23 cellular contexts compared by ENCODE assay signal in the genomic region with DNA sequence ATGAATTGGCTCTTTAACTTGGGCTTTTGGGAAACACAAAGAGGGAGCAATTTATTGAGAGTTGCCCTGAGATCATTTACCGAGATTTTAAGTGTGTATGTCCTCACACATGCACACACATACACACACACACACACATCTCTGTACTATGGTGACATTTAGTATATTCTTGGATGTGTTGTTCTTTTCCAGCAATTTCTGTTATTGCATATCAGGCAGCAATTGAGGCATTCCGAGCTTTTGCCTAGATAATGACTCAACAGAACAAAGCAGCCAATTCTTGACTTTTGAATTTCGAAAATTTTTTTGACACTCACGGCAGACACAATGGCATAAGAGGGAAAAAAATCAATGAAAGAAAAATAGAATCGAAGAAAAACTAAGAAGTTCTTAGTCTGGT.
DNase-seq lines count a peak whose midpoint lies in the region; ATAC-seq, FAIRE-seq and TF ChIP-seq lines count a peak whose summit lies in the region.
"Had no signal": no experiment of that assay in that cellular context is flagged by ENCODE, and none has a peak within 500 bp of the region (broad histone marks: within the 10 kb centered on the region; RNA-seq: fewer than 3 reads in every experiment).

No MANE protein-coding gene starts in this region.

- H2AFZ ChIP-seq in GM23248 (no peak overlapping the region), H1 (ENCODE audit: low read length) (no peak overlapping the region)

- no peak overlapping the region for H4K5ac ChIP-seq in H1 (ENCODE audit: insufficient read length, low read depth, low read length)

- no peak overlapping the region for H3K56ac ChIP-seq in H1 (replicated peaks; ENCODE audit: insufficient read length, low read depth, low read length)

- no peaks in the 10 kb centered on the region for H3K23me2 ChIP-seq in H1 (ENCODE audit: low read depth, low read length)

- peaks cover 2% of the 10 kb centered on the region for H3K27me3 Mint-ChIP-seq in activated CD4-positive, alpha-beta memory T cell treated with anti-CD3 and anti-CD28 coated beads for 36 hours
- H3K27me3 Mint-ChIP-seq: CD4-positive, alpha-beta memory T cell had no signal

- H3K14ac ChIP-seq in H1 (ENCODE audit: insufficient read length) = no peak overlapping the region

- no peaks in the 10 kb centered on the region for H3K79me2 ChIP-seq in GM23248 (ENCODE audit: insufficient read depth)
- no peaks in the 10 kb centered on the region for H3K79me2 ChIP-seq in H1 (ENCODE audit: control insufficient read depth in 1 of 2, insufficient read depth in 2 of 2, low read length in 2 of 2)

- no peak for TF ChIP-seq EP300 in H1 (IDR thresholded peaks at IDR 0.05; ENCODE audit: borderline replicate concordance in 1 of 2, low read depth in 2 of 2, low read length in 2 of 2)

- in situ Hi-C loops in GM23248 (cut with MboI) = no loop called here

- H3K27ac ChIP-seq in GM23248 (no peak overlapping the region), H1 (ENCODE audit: low read depth, low read length) (no peak overlapping the region)
- H3K27ac ChIP-seq: A549 had no signal

- peak overlapping the region; percentile 55; the same call in 1 of the 2 replicates for H2BK20ac ChIP-seq in H1 (ENCODE audit: low read length)

- H3K36me3 ChIP-seq in GM23248 (ENCODE audit: low read depth) (no peaks in the 10 kb centered on the region), H1 (ENCODE audit: control insufficient read depth in 2 of 4, insufficient read depth in 4 of 4, low read length in 3 of 4) (no peaks in the 10 kb centered on the region)
- H3K36me3 ChIP-seq: HAP-1 had no signal

- TF ChIP-seq POLR2A in H1 (IDR thresholded peaks at IDR 0.05; ENCODE audit: control extremely low read depth in 1 of 2, low read depth in 2 of 2, low read length in 2 of 2) = no peak

- POLR2A ChIA-PET in H1 (lab: Charles Lee; ENCODE audit: partially characterized antibody) = interaction anchor here (1.1 kb wide), 1 partner anchor 248 kb away, joined by 4 read pairs; a partner anchor contains a TSS
- POLR2A ChIA-PET in activated CD4-positive, alpha-beta memory T cell treated with anti-CD3 and anti-CD28 coated beads for 36 hours (lab: Charles Lee) = no interaction called here

- intact Hi-C loops in activated CD4-positive, alpha-beta memory T cell treated with anti-CD3 and anti-CD28 coated beads for 36 hours (cut with micrococcal nuclease) = no loop called here

- H3K4me3 Mint-ChIP-seq in activated CD4-positive, alpha-beta memory T cell treated with anti-CD3 and anti-CD28 coated beads for 36 hours = no peak overlapping the region
- H3K4me3 Mint-ChIP-seq: CD4-positive, alpha-beta memory T cell; HFFc6 had no signal

- no peak overlapping the region for H3K27ac Mint-ChIP-seq in activated CD4-positive, alpha-beta memory T cell treated with anti-CD3 and anti-CD28 coated beads for 36 hours
- H3K27ac Mint-ChIP-seq: CD4-positive, alpha-beta memory T cell; HFFc6 had no signal

- no peaks in the 10 kb centered on the region for H3F3A ChIP-seq in GM23248 (ENCODE audit: insufficient read depth)

- FAIRE-seq in H1 (lab: Jason Lieb, UNC) = no peak
- FAIRE-seq: A549, GM12891, GM18507, H54 had no signal

- H3K4me1 Mint-ChIP-seq in activated CD4-positive, alpha-beta memory T cell treated with anti-CD3 and anti-CD28 coated beads for 36 hours (ENCODE audit: low read depth) = no peaks in the 10 kb centered on the region
- H3K4me1 Mint-ChIP-seq: CD4-positive, alpha-beta memory T cell had no signal

- H2AK5ac ChIP-seq in H1 (ENCODE audit: low read depth, low read length) = no peak overlapping the region

- no peak overlapping the region for H4K8ac ChIP-seq in H1 (ENCODE audit: extremely low read depth, insufficient read depth, low read length)

- H3K9me3 ChIP-seq in GM23248 (ENCODE audit: low read depth) (no peaks in the 10 kb centered on the region), H1 (ENCODE audit: insufficient read depth in 2 of 2, low read depth in 1 of 2, low read length in 1 of 2) (no peaks in the 10 kb centered on the region)
- H3K9me3 ChIP-seq: A549, HAP-1 had no signal

- ATAC-seq in GM18520 (IDR thresholded peaks at IDR 0.05; ENCODE audit: unreplicated experiment) = no peak
- no peak for ATAC-seq in HG03457 (IDR thresholded peaks at IDR 0.05; ENCODE audit: unreplicated experiment)
- ATAC-seq: A549 had no signal

- H3K4me3 ChIP-seq in GM23248 (no peak overlapping the region), H1 (ENCODE audit: extremely low read depth in 1 of 4, insufficient read depth in 2 of 4, low read depth in 3 of 4, low read length in 4 of 4) (no peak overlapping the region), fibroblast of mammary gland (ENCODE audit: control insufficient read depth, low read depth, low read length) (no peak overlapping the region)
- H3K4me3 ChIP-seq: A549, HAP-1 had no signal

- H2BK12ac ChIP-seq in H1 (ENCODE audit: low read depth, low read length) = no peak overlapping the region

- H2BK120ac ChIP-seq in H1 (replicated peaks; ENCODE audit: low read depth, low read length) = no peak overlapping the region

- CTCF ChIA-PET in H1 (lab: Charles Lee; ENCODE audit: partially characterized antibody) = no interaction called here
- CTCF ChIA-PET in activated CD4-positive, alpha-beta memory T cell treated with anti-CD3 and anti-CD28 coated beads for 36 hours (lab: Charles Lee) = interaction anchor here (0.6 kb wide), 1 partner anchor 903 kb away, joined by 3 read pairs; no protein-coding TSS in a partner anchor

- H3K4me2 ChIP-seq in GM23248 (ENCODE audit: unreplicated experiment) (no peak overlapping the region), H1 (ENCODE audit: insufficient read depth in 1 of 2, low read depth in 2 of 2, low read length in 2 of 2) (no peak overlapping the region)
- H3K4me2 ChIP-seq: A549 had no signal

- DNase-seq in GM23248 (peak; percentile 29), H1 (ENCODE audit: low read depth in 1 of 2, low spot score in 2 of 2) (no peak), fibroblast of mammary gland (ENCODE audit: low read depth) (peak; percentile 33), stromal cell of bone marrow (ENCODE audit: low read depth) (peak; percentile 29), NCI-H2171 treated with DMSO at 0.1 percent for 48 hours (lab: John Stamatoyannopoulos, UW) (no peak)
- no peak for DNase-seq in activated CD4-positive, alpha-beta memory T cell treated with anti-CD3 and anti-CD28 coated beads for 36 hours
- DNase-seq: 8988T; ACHN; C1 segment of cervical spinal cord; Calu3; CD4-positive, alpha-beta memory T cell; COR-L47; DMS53; DMS79 treated with DMSO at 0.1 percent for 48 hours; GF-D8; HFFc6 had no signal

- H3K23ac ChIP-seq in H1 (ENCODE audit: insufficient read length) = no peak overlapping the region

- no peak overlapping the region for H2BK15ac ChIP-seq in H1 (ENCODE audit: low read length)

- no peak for TF ChIP-seq CTCF in H1 (IDR thresholded peaks at IDR 0.05; ENCODE audit: control extremely low read depth in 1 of 3, insufficient read depth in 1 of 3, low read depth in 1 of 3, low read length in 3 of 3)
- TF ChIP-seq CTCF in fibroblast of mammary gland (conservative IDR thresholded peaks at IDR 0.05; ENCODE audit: control insufficient read depth, insufficient read depth, low read depth, low read length) = no peak

- H3K9ac ChIP-seq in GM23248 (no peak overlapping the region), H1 (replicated peaks in 1 of 4; ENCODE audit: extremely low read depth in 1 of 4, low read depth in 3 of 4, low read length in 3 of 4) (no peak overlapping the region)

- H3K4me1 ChIP-seq in GM23248 (ENCODE audit: insufficient read depth) (no peaks in the 10 kb centered on the region), H1 (replicated peaks in 1 of 4; ENCODE audit: control insufficient read depth in 3 of 4, insufficient read depth in 4 of 4, low read length in 3 of 4) (peaks cover 3 to 22% (median 12%) of the 10 kb centered on the region in 4 experiments; a peak in 6 of 7 replicates)
- H3K4me1 ChIP-seq: A549, HAP-1 had no signal

- H3K27me3 ChIP-seq in GM23248 (replicated peaks; ENCODE audit: insufficient read depth) = no peaks in the 10 kb centered on the region
- H3K27me3 ChIP-seq in H1 (replicated peaks in 1 of 4; ENCODE audit: control insufficient read depth in 3 of 4, extremely low read depth in 1 of 4, insufficient read depth in 3 of 4, low read length in 3 of 4) = no peaks in the 10 kb centered on the region

- 49 to 54% methylated on average over 5 of the region's 5 CpGs for WGBS in GM23248 (ENCODE audit: low coverage in 1 of 2, low lambda C conversion rate in 2 of 2, missing lambda C conversion rate in 2 of 2), 2 experiments
- WGBS in H1 (ENCODE audit: extremely low coverage in 1 of 2, insufficient coverage in 1 of 2, insufficient read length in 1 of 2, insufficient replicate concordance in 2 of 2, low coverage in 1 of 2, low lambda C conversion rate in 2 of 2, missing lambda C conversion rate in 1 of 2), 2 experiments = 75% methylated on average over 5 of the region's 5 CpGs; no CpG with 5 or more reads in 1 of the 2 experiments

- H3K9me2 ChIP-seq in GM23248 (ENCODE audit: insufficient read depth) = no peaks in the 10 kb centered on the region

- no peak overlapping the region for H2BK5ac ChIP-seq in H1 (ENCODE audit: low read depth, low read length)

- no peaks in the 10 kb centered on the region for H3K79me1 ChIP-seq in H1 (ENCODE audit: low read depth, low read length)

- H3K36me3 Mint-ChIP-seq in activated CD4-positive, alpha-beta memory T cell treated with anti-CD3 and anti-CD28 coated beads for 36 hours = no peaks in the 10 kb centered on the region
- H3K36me3 Mint-ChIP-seq: CD4-positive, alpha-beta memory T cell had no signal

- no peak for TF ChIP-seq RAD21 in H1 (IDR thresholded peaks at IDR 0.05 in 1 of 2, conservative IDR thresholded peaks at IDR 0.05 in 1 of 2; ENCODE audit: low read depth in 2 of 2, low read length in 2 of 2)

- H4K91ac ChIP-seq in H1 (replicated peaks; ENCODE audit: insufficient read length, low read length) = no peak overlapping the region

- H4K20me1 ChIP-seq in GM23248 (ENCODE audit: insufficient read depth) = no peaks in the 10 kb centered on the region
- H4K20me1 ChIP-seq in H1 (replicated peaks in 1 of 2; ENCODE audit: control insufficient read depth in 1 of 2, insufficient read depth in 2 of 2, low read length in 2 of 2) = no peaks in the 10 kb centered on the region

- H3K18ac ChIP-seq in H1 (ENCODE audit: extremely low read depth, low read length) = no peak overlapping the region

- H3K9me3 Mint-ChIP-seq in activated CD4-positive, alpha-beta memory T cell treated with anti-CD3 and anti-CD28 coated beads for 36 hours = no peaks in the 10 kb centered on the region
- H3K9me3 Mint-ChIP-seq: CD4-positive, alpha-beta memory T cell; HFFc6 had no signal

- no peak overlapping the region for H3K4ac ChIP-seq in H1 (replicated peaks; ENCODE audit: insufficient read length, low read depth, low read length)

TF ChIP-seq in H1, 55 proteins besides CTCF, POLR2A, EP300 and RAD21 (continues in another document):
- TF ChIP-seq HDAC2 (IDR thresholded peaks at IDR 0.05; ENCODE audit: borderline replicate concordance in 1 of 2, low read depth in 2 of 2, low read length in 2 of 2) = no peak
- TF ChIP-seq, protein P1, sequence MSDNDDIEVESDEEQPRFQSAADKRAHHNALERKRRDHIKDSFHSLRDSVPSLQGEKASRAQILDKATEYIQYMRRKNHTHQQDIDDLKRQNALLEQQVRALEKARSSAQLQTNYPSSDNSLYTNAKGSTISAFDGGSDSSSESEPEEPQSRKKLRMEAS (IDR thresholded peaks at IDR 0.05) = no peak
- no peak for TF ChIP-seq RNF2 (IDR thresholded peaks at IDR 0.05; ENCODE audit: borderline replicate concordance, low read depth, low read length, missing control alignments, poor library complexity, severe bottlenecking)

Comparison
In these comparisons a context has a peak if more than half of its experiments do, and no peak if none do; other contexts are left out.
1. DNase-seq: peak in GM23248 (single experiment), fibroblast of mammary gland (single experiment) and stromal cell of bone marrow (single experiment); none in H1 (0 of 2), NCI-H2171 treated with DMSO at 0.1 percent for 48 hours (single experiment) and activated CD4-positive, alpha-beta memory T cell treated with anti-CD3 and anti-CD28 coated beads for 36 hours (single experiment).